8 cellular contexts compared by ENCODE assay signal in genomic region chr17:60390881-60391418, GRCh38.
DNase-seq lines count a peak whose midpoint lies in the region; FAIRE-seq and TF ChIP-seq lines count a peak whose summit lies in the region.

No MANE protein-coding gene starts in this region.

- H3K27me3 ChIP-seq in neutrophil, result no peaks in the 10 kb centered on the region

- H3K27ac ChIP-seq in neutrophil, result peak overlapping the region; percentile 98

- no peaks in the 10 kb centered on the region for H3K9me3 ChIP-seq in neutrophil

- peak overlapping the region; percentile 97 for H3K4me3 ChIP-seq in foreskin fibroblast (ENCODE audit: low read depth in 1 of 2, low read length in 2 of 2)
- peak overlapping the region; percentile 90 to 97 for H3K4me3 ChIP-seq in neutrophil (ENCODE audit: low read depth in 1 of 2, low read length in 1 of 2)

- H3K4me1 ChIP-seq in neutrophil (ENCODE audit: control insufficient read depth in 1 of 2, insufficient read depth in 1 of 2, low read depth in 1 of 2, low read length in 1 of 2), result peaks cover 81 to 84% of the 10 kb centered on the region in 2 experiments

- FAIRE-seq in RCC 7860 (lab: Jason Lieb, UNC), result no peak

- DNase-seq in activated gamma-delta T cell treated with Interleukin-2 at 50 U/mL for 16 hours, result peak; percentile 12
- no peak for DNase-seq in activated gamma-delta T cell (lab: John Stamatoyannopoulos, UW)
- peak; percentile 44 for DNase-seq in NCI-H524 treated with DMSO at 0.1 percent for 48 hours (lab: John Stamatoyannopoulos, UW)
- DNase-seq in activated gamma-delta T cell treated with anti-CD3 and anti-CD28 coated beads, Interleukin-2, amount 50 U/mL, for 16 hours (ENCODE audit: low read depth), result peak; percentile 18
- DNase-seq in foreskin fibroblast, result peak in 1 of 2 donors; percentile 67
- DNase-seq in RCC 7860 (ENCODE audit: low spot score), result no peak
- no peak for DNase-seq in effector CD4-positive, alpha-beta T cell

- no peaks in the 10 kb centered on the region for H3K36me3 ChIP-seq in neutrophil

- TF ChIP-seq CTCF in foreskin fibroblast (IDR thresholded peaks at IDR 0.05; ENCODE audit: low read depth, low read length) (no peak), neutrophil (IDR thresholded peaks at IDR 0.05) (no peak)

Comparison
In these comparisons a context has a peak if more than half of its experiments do, and no peak if none do; other contexts are left out.
1. DNase-seq: peak in activated gamma-delta T cell treated with Interleukin-2 at 50 U/mL for 16 hours (single experiment), NCI-H524 treated with DMSO at 0.1 percent for 48 hours (single experiment) and activated gamma-delta T cell treated with anti-CD3 and anti-CD28 coated beads, Interleukin-2, amount 50 U/mL, for 16 hours (single experiment); none in activated gamma-delta T cell (single experiment), RCC 7860 (single experiment) and effector CD4-positive, alpha-beta T cell (single experiment).